In the genomic region with DNA sequence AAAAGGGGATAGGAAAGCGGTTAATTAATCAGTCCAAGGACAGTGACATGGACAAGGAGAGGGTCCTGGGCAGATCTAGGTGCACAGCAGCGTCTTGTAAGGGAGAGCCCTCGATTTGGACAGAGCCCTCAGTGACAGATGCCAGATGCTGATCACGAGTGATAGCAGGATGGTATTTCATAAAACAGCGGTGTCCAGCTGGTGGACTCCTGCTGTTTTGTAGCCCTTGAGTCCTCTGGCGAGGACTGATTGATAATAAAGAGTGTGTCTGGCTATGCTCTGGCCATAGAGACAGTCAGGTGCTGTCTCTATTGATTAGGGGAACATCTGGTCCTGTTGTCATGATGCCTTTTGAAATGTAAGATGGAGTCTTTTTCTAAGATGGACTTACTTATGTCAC, we compare ENCODE assay signal across 20 cellular contexts.
DNase-seq lines count a peak whose midpoint lies in the region; ATAC-seq and TF ChIP-seq lines count a peak whose summit lies in the region.
"Had no signal": no experiment of that assay in that cellular context is flagged by ENCODE, and none has a peak within 500 bp of the region (broad histone marks: within the 10 kb centered on the region; RNA-seq: fewer than 3 reads in every experiment).

No MANE protein-coding gene starts in this region.

- H3K36me3 Mint-ChIP-seq in progenitor cell of endocrine pancreas (ENCODE audit: insufficient read depth): peaks cover 4% of the 10 kb centered on the region

- no peak overlapping the region for H3K9ac ChIP-seq in smooth muscle cell (ENCODE audit: low read depth)
- H3K9ac ChIP-seq: BLaER1 had no signal

- ATAC-seq in SK-N-SH treated with all-trans-retinoic acid at 6 μM for 48 hours (no peak), HG03378 (IDR thresholded peaks at IDR 0.05; ENCODE audit: unreplicated experiment) (no peak)
- ATAC-seq: PC-3 had no signal

- no peaks in the 10 kb centered on the region for H3F3A ChIP-seq in smooth muscle cell (ENCODE audit: low read depth)

- no peak overlapping the region for H2AFZ ChIP-seq in smooth muscle cell (ENCODE audit: low read depth)

- no peaks in the 10 kb centered on the region for H3K27me3 ChIP-seq in smooth muscle cell (ENCODE audit: low read depth)
- H3K27me3 ChIP-seq: BLaER1, SJCRH30 had no signal

- H3K79me2 ChIP-seq in smooth muscle cell (ENCODE audit: low read depth): no peaks in the 10 kb centered on the region

- WGBS in smooth muscle cell (ENCODE audit: low lambda C conversion rate): 83% methylated on average over 6 of the region's 6 CpGs

- H3K9me3 Mint-ChIP-seq in progenitor cell of endocrine pancreas (ENCODE audit: low read depth): peaks cover 16% of the 10 kb centered on the region

- no peak overlapping the region for H3K27ac ChIP-seq in smooth muscle cell (ENCODE audit: low read depth)
- H3K27ac ChIP-seq: 22Rv1, BLaER1, RWPE1, SJCRH30 had no signal

- H3K4me1 Mint-ChIP-seq in progenitor cell of endocrine pancreas (ENCODE audit: low read depth): peaks cover 30% of the 10 kb centered on the region

- no peaks in the 10 kb centered on the region for H4K20me1 ChIP-seq in smooth muscle cell (ENCODE audit: low read depth)
- H4K20me1 ChIP-seq: BLaER1 had no signal

- H3K9me3 ChIP-seq in smooth muscle cell (replicated peaks; ENCODE audit: low read depth): no peaks in the 10 kb centered on the region

- TF ChIP-seq CTCF in progenitor cell of endocrine pancreas (IDR thresholded peaks at IDR 0.05; ENCODE audit: unreplicated experiment) (no peak), smooth muscle cell (IDR thresholded peaks at IDR 0.05; ENCODE audit: borderline replicate concordance, insufficient read depth, poor library complexity, severe bottlenecking) (no peak)

- no peaks in the 10 kb centered on the region for H3K36me3 ChIP-seq in smooth muscle cell (ENCODE audit: low read depth)
- H3K36me3 ChIP-seq: BLaER1, SJCRH30 had no signal

- H3K27me3 Mint-ChIP-seq in progenitor cell of endocrine pancreas: no peaks in the 10 kb centered on the region

- no peak overlapping the region for H3K4me3 Mint-ChIP-seq in progenitor cell of endocrine pancreas (ENCODE audit: low read depth)

- H3K4me2 ChIP-seq in smooth muscle cell: no peak overlapping the region
- H3K4me2 ChIP-seq: BLaER1 had no signal

- DNase-seq in DMS 273 (lab: John Stamatoyannopoulos, UW; ENCODE audit: unreplicated experiment) (peak; percentile 59), DMS 273 treated with DMSO at 0.1 percent for 48 hours (lab: John Stamatoyannopoulos, UW) (no peak), NCI-H1092 treated with DMSO at 0.1 percent for 48 hours (lab: John Stamatoyannopoulos, UW) (peak; percentile 50), progenitor cell of endocrine pancreas (ENCODE audit: low spot score, unreplicated experiment) (no peak), 8988T (no peak), smooth muscle cell (lab: John Stamatoyannopoulos, UW; ENCODE audit: unreplicated experiment) (no peak)
- DNase-seq: COR-L47, EL, GOT3, KG1, NCI-H1694, NCI-H226, NCI-H526 treated with DMSO at 0.1 percent for 48 hours, PC-3, SJCRH30 had no signal

- no peak overlapping the region for H3K4me3 ChIP-seq in smooth muscle cell
- H3K4me3 ChIP-seq: BLaER1, SJCRH30 had no signal

- H3K27ac Mint-ChIP-seq in progenitor cell of endocrine pancreas: peak overlapping the region; percentile 0

- no peaks in the 10 kb centered on the region for H3K4me1 ChIP-seq in smooth muscle cell (ENCODE audit: low read depth)
- H3K4me1 ChIP-seq: BLaER1 had no signal

TF ChIP-seq in SK-N-SH treated with all-trans-retinoic acid at 6 μM for 48 hours, 23 proteins besides CTCF, POLR2A, EP300 and RAD21:
- TF ChIP-seq, protein P1, sequence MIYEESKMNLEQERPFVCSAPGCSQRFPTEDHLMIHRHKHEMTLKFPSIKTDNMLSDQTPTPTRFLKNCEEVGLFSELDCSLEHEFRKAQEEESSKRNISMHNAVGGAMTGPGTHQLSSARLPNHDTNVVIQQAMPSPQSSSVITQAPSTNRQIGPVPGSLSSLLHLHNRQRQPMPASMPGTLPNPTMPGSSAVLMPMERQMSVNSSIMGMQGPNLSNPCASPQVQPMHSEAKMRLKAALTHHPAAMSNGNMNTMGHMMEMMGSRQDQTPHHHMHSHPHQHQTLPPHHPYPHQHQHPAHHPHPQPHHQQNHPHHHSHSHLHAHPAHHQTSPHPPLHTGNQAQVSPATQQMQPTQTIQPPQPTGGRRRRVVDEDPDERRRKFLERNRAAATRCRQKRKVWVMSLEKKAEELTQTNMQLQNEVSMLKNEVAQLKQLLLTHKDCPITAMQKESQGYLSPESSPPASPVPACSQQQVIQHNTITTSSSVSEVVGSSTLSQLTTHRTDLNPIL (CRISPR knock-in tag; IDR thresholded peaks at IDR 0.05; ENCODE audit: low read depth): no peak
- TF ChIP-seq TCF4 (CRISPR knock-in tag; IDR thresholded peaks at IDR 0.05; ENCODE audit: borderline replicate concordance) (peak; percentile 58; the same call in 1 of the 2 replicates), ZNF8 (CRISPR knock-in tag; IDR thresholded peaks at IDR 0.05) (no peak), OSR1 (CRISPR knock-in tag; IDR thresholded peaks at IDR 0.05) (no peak), ZNF70 (CRISPR knock-in tag; IDR thresholded peaks at IDR 0.05) (no peak)
- TF ChIP-seq, protein P2, sequence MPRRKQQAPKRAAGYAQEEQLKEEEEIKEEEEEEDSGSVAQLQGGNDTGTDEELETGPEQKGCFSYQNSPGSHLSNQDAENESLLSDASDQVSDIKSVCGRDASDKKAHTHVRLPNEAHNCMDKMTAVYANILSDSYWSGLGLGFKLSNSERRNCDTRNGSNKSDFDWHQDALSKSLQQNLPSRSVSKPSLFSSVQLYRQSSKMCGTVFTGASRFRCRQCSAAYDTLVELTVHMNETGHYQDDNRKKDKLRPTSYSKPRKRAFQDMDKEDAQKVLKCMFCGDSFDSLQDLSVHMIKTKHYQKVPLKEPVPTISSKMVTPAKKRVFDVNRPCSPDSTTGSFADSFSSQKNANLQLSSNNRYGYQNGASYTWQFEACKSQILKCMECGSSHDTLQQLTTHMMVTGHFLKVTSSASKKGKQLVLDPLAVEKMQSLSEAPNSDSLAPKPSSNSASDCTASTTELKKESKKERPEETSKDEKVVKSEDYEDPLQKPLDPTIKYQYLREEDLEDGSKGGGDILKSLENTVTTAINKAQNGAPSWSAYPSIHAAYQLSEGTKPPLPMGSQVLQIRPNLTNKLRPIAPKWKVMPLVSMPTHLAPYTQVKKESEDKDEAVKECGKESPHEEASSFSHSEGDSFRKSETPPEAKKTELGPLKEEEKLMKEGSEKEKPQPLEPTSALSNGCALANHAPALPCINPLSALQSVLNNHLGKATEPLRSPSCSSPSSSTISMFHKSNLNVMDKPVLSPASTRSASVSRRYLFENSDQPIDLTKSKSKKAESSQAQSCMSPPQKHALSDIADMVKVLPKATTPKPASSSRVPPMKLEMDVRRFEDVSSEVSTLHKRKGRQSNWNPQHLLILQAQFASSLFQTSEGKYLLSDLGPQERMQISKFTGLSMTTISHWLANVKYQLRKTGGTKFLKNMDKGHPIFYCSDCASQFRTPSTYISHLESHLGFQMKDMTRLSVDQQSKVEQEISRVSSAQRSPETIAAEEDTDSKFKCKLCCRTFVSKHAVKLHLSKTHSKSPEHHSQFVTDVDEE (CRISPR knock-in tag; IDR thresholded peaks at IDR 0.05): 0 out of 2 replicates have a peak, but pooled peaks have one; percentile 40

Comparison
In these comparisons a context has a peak if more than half of its experiments do, and no peak if none do; other contexts are left out.
1. DNase-seq: peak in DMS 273 (single experiment) and NCI-H1092 treated with DMSO at 0.1 percent for 48 hours (single experiment); none in DMS 273 treated with DMSO at 0.1 percent for 48 hours (single experiment), progenitor cell of endocrine pancreas (single experiment), 8988T (single experiment) and smooth muscle cell (single experiment).